Comparison of ENCODE assay signal across 15 cellular contexts in the genomic region with DNA sequence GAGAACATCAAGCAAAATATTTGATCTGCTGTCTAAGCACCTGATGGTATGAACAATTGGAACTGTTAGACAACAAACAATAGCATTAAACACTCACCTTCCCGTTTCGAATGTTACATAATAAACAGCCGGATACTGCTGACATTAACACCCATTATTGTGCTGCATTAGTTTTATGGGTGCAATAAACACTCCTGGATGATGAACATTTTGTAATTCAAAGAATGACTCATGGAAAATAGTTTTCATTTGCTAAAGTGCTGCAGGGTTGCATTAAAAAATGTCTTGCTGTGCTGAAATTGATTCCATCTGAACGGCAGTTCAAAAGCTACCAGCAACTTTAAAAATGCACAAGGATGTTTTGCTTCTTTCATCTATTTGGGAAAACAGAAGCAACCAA.
DNase-seq lines count a peak whose midpoint lies in the region; ATAC-seq and TF ChIP-seq lines count a peak whose summit lies in the region.
"Had no signal": no experiment of that assay in that cellular context is flagged by ENCODE, and none has a peak within 500 bp of the region (broad histone marks: within the 10 kb centered on the region; RNA-seq: fewer than 3 reads in every experiment).

No MANE protein-coding gene starts in this region.

- H3K4me3 ChIP-seq in BJ (ENCODE audit: low read depth, low read length) (no peak overlapping the region), PC-9 (no peak overlapping the region), fibroblast of mammary gland (ENCODE audit: control insufficient read depth, low read depth, low read length) (no peak overlapping the region)
- H3K4me3 ChIP-seq: HAP-1 had no signal

- H2AFZ ChIP-seq in PC-9 = no peak overlapping the region

- DNase-seq in BJ (ENCODE audit: low read depth) (peak; percentile 29), LHCN-M2 (ENCODE audit: low read depth) (peak; percentile 19), PC-9 (peak in 1 of 2 experiments; percentile 76), fibroblast of mammary gland (ENCODE audit: low read depth) (peak; percentile 8), 8988T (no peak), amniotic stem cell (lab: John Stamatoyannopoulos, UW) (no peak), globus pallidus (ENCODE audit: low spot score) (no peak)
- DNase-seq: C1 segment of cervical spinal cord; GDM1; kidney glomerular epithelial cell; stimulated activated CD4-positive, alpha-beta T cell treated with anti-CD3 and anti-CD28 coated beads, Interleukin-4, amount 100 ng/mL, for 1 hour; T-cell had no signal

- H3K36me3 ChIP-seq in BJ (ENCODE audit: control insufficient read depth, insufficient read depth, low read length) (no peaks in the 10 kb centered on the region), PC-9 (ENCODE audit: low read depth) (no peaks in the 10 kb centered on the region)
- H3K36me3 ChIP-seq: HAP-1 had no signal

- peak overlapping the region; percentile 52 for H3K4me2 ChIP-seq in PC-9

- no peak for TF ChIP-seq CTCF in BJ (IDR thresholded peaks at IDR 0.05; ENCODE audit: insufficient read depth, low read depth, low read length)
- no peak for TF ChIP-seq CTCF in PC-9 (conservative IDR thresholded peaks at IDR 0.05)
- no peak for TF ChIP-seq CTCF in fibroblast of mammary gland (conservative IDR thresholded peaks at IDR 0.05; ENCODE audit: control insufficient read depth, insufficient read depth, low read depth, low read length)

- H3K9me2 ChIP-seq in PC-9 (ENCODE audit: insufficient read depth) = no peaks in the 10 kb centered on the region

- POLR2A ChIA-PET in BJ (lab: Charles Lee) = interaction anchor here (0.8 kb wide), 1 partner anchor 1351 kb away, joined by 4 read pairs; no protein-coding TSS in a partner anchor
- POLR2A ChIA-PET in PC-9 (lab: Charles Lee; ENCODE audit: unreplicated experiment) = no interaction called here

- no peaks in the 10 kb centered on the region for H3K9me3 ChIP-seq in PC-9 (ENCODE audit: insufficient read depth, low read depth)
- H3K9me3 ChIP-seq: HAP-1 had no signal

- no peaks in the 10 kb centered on the region for H4K20me1 ChIP-seq in PC-9 (ENCODE audit: insufficient read depth)

- no TSS peak for BruUV-seq in PC-9 (replicated peaks; lab: Mats Ljungman, UMichigan)

- no peaks in the 10 kb centered on the region for H3K79me2 ChIP-seq in PC-9 (ENCODE audit: low read depth)

- ATAC-seq in HG02885 (IDR thresholded peaks at IDR 0.05; ENCODE audit: poor library complexity, unreplicated experiment) = no peak
- ATAC-seq: stimulated activated memory B cell treated with anti-CD40 and anti-IgM and Interleukin-4, amounts not matched to agents 10 μg/mL and 1 μg/mL and 100 μg/mL, for 72 hours; T-cell had no signal

- H3F3A ChIP-seq in PC-9 (ENCODE audit: insufficient read depth, low read depth) = peaks cover 9% of the 10 kb centered on the region; the same call in 1 of the 2 replicates

- H3K27me3 ChIP-seq in BJ (ENCODE audit: control insufficient read depth, insufficient read depth, low read length) = no peaks in the 10 kb centered on the region
- H3K27me3 ChIP-seq in PC-9 (ENCODE audit: insufficient read depth, low read depth) = no peaks in the 10 kb centered on the region

- CTCF ChIA-PET in BJ (lab: Yijun Ruan, JAX) (no interaction called here), PC-9 (lab: Charles Lee) (interaction anchor here (0.6 kb wide), 1 partner anchor 100 kb away, joined by 7 read pairs; no protein-coding TSS in a partner anchor)

- intact Hi-C loops in PC-9 (cut with micrococcal nuclease; ENCODE audit: unreplicated experiment) = no loop called here

- H3K4me1 ChIP-seq in PC-9 (replicated peaks; ENCODE audit: insufficient read depth) = peaks cover 22% of the 10 kb centered on the region

- peak overlapping the region; percentile 47 for H3K27ac ChIP-seq in PC-9

Comparison
In these comparisons a context has a peak if more than half of its experiments do, and no peak if none do; other contexts are left out.
1. DNase-seq: peak in BJ (single experiment), LHCN-M2 (single experiment) and fibroblast of mammary gland (single experiment); none in 8988T (single experiment), amniotic stem cell (single experiment) and globus pallidus (single experiment).